17 cellular contexts compared by ENCODE assay signal in the genomic region with DNA sequence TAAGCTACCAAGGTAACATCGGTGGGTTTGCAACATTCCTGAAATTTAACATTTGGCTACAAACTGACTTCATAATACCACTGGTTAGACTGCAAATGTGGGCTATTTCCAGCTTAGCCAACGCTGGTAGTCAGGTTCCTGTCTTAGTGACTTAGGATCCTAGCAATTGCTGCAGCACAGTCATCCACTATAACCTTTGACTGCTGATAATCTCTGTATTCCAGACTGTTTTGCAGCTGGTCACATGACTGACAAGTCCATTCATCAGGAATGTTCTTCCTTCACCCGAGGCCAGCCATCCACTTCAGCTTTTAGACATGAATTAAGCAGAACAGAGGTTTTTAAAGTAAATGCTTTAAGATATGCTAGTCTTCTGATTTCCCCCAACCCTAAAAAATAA.
DNase-seq lines count a peak whose midpoint lies in the region; ATAC-seq and TF ChIP-seq lines count a peak whose summit lies in the region.
"Had no signal": no experiment of that assay in that cellular context is flagged by ENCODE, and none has a peak within 500 bp of the region (broad histone marks: within the 10 kb centered on the region; RNA-seq: fewer than 3 reads in every experiment).

No MANE protein-coding gene starts in this region.

- H3F3A ChIP-seq in SK-N-SH (replicated peaks; ENCODE audit: insufficient read depth): no peaks in the 10 kb centered on the region

- no peak overlapping the region for H3K27ac Mint-ChIP-seq in stimulated activated naive CD8-positive, alpha-beta T cell treated with anti-CD3 and anti-CD28 coated beads, Interleukin-15, amount 100 ng/mL, for 72 hours
- H3K27ac Mint-ChIP-seq: activated CD4-positive, alpha-beta T cell treated with anti-CD3 and anti-CD28 coated beads, Interleukin-2, amount 10 ng/mL, durations not matched to agents 24 days and 14 days; activated T-cell treated with anti-CD3 and anti-CD28 coated beads, Interleukin-2, amount 50 U/mL, for 72 hours; CD4-positive, CD25-positive, alpha-beta regulatory T cell had no signal

- peaks cover 0 to 7% of the 10 kb centered on the region in 2 donors for H3K9me3 Mint-ChIP-seq in stimulated activated naive CD8-positive, alpha-beta T cell treated with anti-CD3 and anti-CD28 coated beads, Interleukin-15, amount 100 ng/mL, for 72 hours

- H3K4me2 ChIP-seq in SK-N-SH (no peak overlapping the region), OCI-LY7 (ENCODE audit: low read length) (no peak overlapping the region)

- no peaks in the 10 kb centered on the region for H3K79me2 ChIP-seq in SK-N-SH (ENCODE audit: insufficient read depth)
- no peaks in the 10 kb centered on the region for H3K79me2 ChIP-seq in OCI-LY7 (ENCODE audit: insufficient read depth, low read depth, low read length)

- H3K4me3 ChIP-seq in SK-N-SH (ENCODE audit: low read depth in 2 of 2, low read length in 1 of 2) (no peak overlapping the region), fibroblast of mammary gland (ENCODE audit: control insufficient read depth, low read depth, low read length) (no peak overlapping the region), mesodermal cell (ENCODE audit: extremely low read depth, insufficient read depth, low read length, poor library complexity, severe bottlenecking) (no peak overlapping the region), tibial artery (no peak overlapping the region), OCI-LY7 (ENCODE audit: low read depth, low read length, poor library complexity, severe bottlenecking) (no peak overlapping the region)

- H3K4me1 ChIP-seq in SK-N-SH (ENCODE audit: control insufficient read depth in 1 of 2, insufficient read depth in 2 of 2, low read depth in 1 of 2, low read length in 1 of 2) (no peaks in the 10 kb centered on the region; a peak in 2 of 4 replicates), mesodermal cell (ENCODE audit: control insufficient read depth, insufficient read depth, low read length, poor library complexity, severe bottlenecking) (peaks cover 18% of the 10 kb centered on the region), tibial artery (peaks cover 0 to 36% (median 7%) of the 10 kb centered on the region in 4 donors), OCI-LY7 (ENCODE audit: insufficient read depth, low read length, poor library complexity, severe bottlenecking) (no peaks in the 10 kb centered on the region)

- no peaks in the 10 kb centered on the region for H3K27me3 Mint-ChIP-seq in stimulated activated naive CD8-positive, alpha-beta T cell treated with anti-CD3 and anti-CD28 coated beads, Interleukin-15, amount 100 ng/mL, for 72 hours
- H3K27me3 Mint-ChIP-seq: activated CD4-positive, alpha-beta T cell treated with anti-CD3 and anti-CD28 coated beads, Interleukin-2, amount 10 ng/mL, durations not matched to agents 24 days and 14 days; CD4-positive, CD25-positive, alpha-beta regulatory T cell had no signal

- H3K9ac ChIP-seq in SK-N-SH: no peak overlapping the region

- intact Hi-C loops in tibial artery (cut with DNase I; ENCODE audit: low total_unique reads) (no loop called here), OCI-LY7 (cut with micrococcal nuclease; ENCODE audit: unreplicated experiment) (no loop called here)

- no peak for TF ChIP-seq EP300 in SK-N-SH (IDR thresholded peaks at IDR 0.05; ENCODE audit: borderline replicate concordance in 1 of 2, low read depth in 1 of 2, low read length in 1 of 2)

- H3K27ac ChIP-seq in SK-N-SH (ENCODE audit: low read depth in 2 of 2, low read length in 1 of 2) (no peak overlapping the region), mesodermal cell (ENCODE audit: low read depth, low read length, severe bottlenecking) (peak overlapping the region; percentile 94), tibial artery (peak overlapping the region; percentile 60 to 67), OCI-LY7 (ENCODE audit: low read depth, low read length, poor library complexity, severe bottlenecking) (no peak overlapping the region)
- H3K27ac ChIP-seq: 22Rv1 had no signal

- no peak for TF ChIP-seq CTCF in SK-N-SH (IDR thresholded peaks at IDR 0.05)
- no peak for TF ChIP-seq CTCF in fibroblast of mammary gland (conservative IDR thresholded peaks at IDR 0.05; ENCODE audit: control insufficient read depth, insufficient read depth, low read depth, low read length)
- TF ChIP-seq CTCF in tibial artery (IDR thresholded peaks at IDR 0.05): no peak
- no peak for TF ChIP-seq CTCF in OCI-LY7 (conservative IDR thresholded peaks at IDR 0.05; ENCODE audit: low read length)

- H2AFZ ChIP-seq in SK-N-SH (ENCODE audit: low read depth) (no peak overlapping the region), OCI-LY7 (ENCODE audit: low read length) (no peak overlapping the region)

- no peak for TF ChIP-seq RAD21 in SK-N-SH (IDR thresholded peaks at IDR 0.05; ENCODE audit: low read length)

- POLR2A ChIA-PET in SK-N-SH (lab: Yijun Ruan, JAX): no interaction called here
- POLR2A ChIA-PET in OCI-LY7 (lab: Charles Lee): interaction anchor here (1.0 kb wide), 1 partner anchor 11 kb away, joined by 3 read pairs; no protein-coding TSS in a partner anchor

- BruUV-seq in OCI-LY7 (replicated peaks; lab: Mats Ljungman, UMichigan): no TSS peak

- no peaks in the 10 kb centered on the region for H3K4me1 Mint-ChIP-seq in stimulated activated naive CD8-positive, alpha-beta T cell treated with anti-CD3 and anti-CD28 coated beads, Interleukin-15, amount 100 ng/mL, for 72 hours
- H3K4me1 Mint-ChIP-seq: activated CD4-positive, alpha-beta T cell treated with anti-CD3 and anti-CD28 coated beads, Interleukin-2, amount 10 ng/mL, durations not matched to agents 24 days and 14 days; CD4-positive, CD25-positive, alpha-beta regulatory T cell had no signal

- H3K27me3 ChIP-seq in SK-N-SH (ENCODE audit: insufficient read depth) (no peaks in the 10 kb centered on the region), tibial artery (no peaks in the 10 kb centered on the region)

- ATAC-seq in SK-N-SH treated with all-trans-retinoic acid at 6 μM for 48 hours: no peak
- no peak for ATAC-seq in GM21526 (IDR thresholded peaks at IDR 0.05; ENCODE audit: low FRiP score, unreplicated experiment)
- no peak for ATAC-seq in stimulated activated naive CD8-positive, alpha-beta T cell treated with anti-CD3 and anti-CD28 coated beads, Interleukin-15, amount 100 ng/mL, for 72 hours
- ATAC-seq: activated T-cell treated with anti-CD3 and anti-CD28 coated beads, Interleukin-2, amount 50 U/mL, for 72 hours had no signal

- WGBS in SK-N-SH (ENCODE audit: low lambda C conversion rate): 57% methylated on average over 2 of the region's 3 CpGs
- 87 to 90% methylated on average over 2 of the region's 3 CpGs for WGBS in mesodermal cell (ENCODE audit: insufficient coverage in 2 of 2), 2 experiments

- H3K9me2 ChIP-seq in SK-N-SH: no peaks in the 10 kb centered on the region
- no peaks in the 10 kb centered on the region for H3K9me2 ChIP-seq in OCI-LY7 (ENCODE audit: insufficient read depth, low read length)

- DNase-seq in SK-N-SH: no peak
- DNase-seq in fibroblast of mammary gland (ENCODE audit: low read depth): peak; percentile 52
- no peak for DNase-seq in tibial artery
- no peak for DNase-seq in OCI-LY7 (ENCODE audit: low spot score)
- no peak for DNase-seq in stimulated activated naive CD8-positive, alpha-beta T cell treated with anti-CD3 and anti-CD28 coated beads, Interleukin-15, amount 100 ng/mL, for 72 hours
- DNase-seq: activated CD4-positive, alpha-beta T cell treated with anti-CD3 and anti-CD28 coated beads, Interleukin-2, amount 10 ng/mL, durations not matched to agents 24 days and 14 days; activated T-cell treated with anti-CD3 and anti-CD28 coated beads, Interleukin-2, amount 50 U/mL, for 72 hours; amniotic stem cell; CD4-positive, CD25-positive, alpha-beta regulatory T cell; NCI-H187 treated with DMSO at 0.1 percent for 48 hours; NCI-H774; stimulated activated CD4-positive, alpha-beta T cell treated with anti-CD3 and anti-CD28 coated beads, Interleukin-4, amount 100 ng/mL, for 1 hour; T-helper 9 cell had no signal

- H3K9me3 ChIP-seq in SK-N-SH: no peaks in the 10 kb centered on the region
- no peaks in the 10 kb centered on the region for H3K9me3 ChIP-seq in mesodermal cell (ENCODE audit: control insufficient read depth, low read length)
- H3K9me3 ChIP-seq in tibial artery: no peaks in the 10 kb centered on the region
- no peaks in the 10 kb centered on the region for H3K9me3 ChIP-seq in OCI-LY7 (ENCODE audit: low read length)

- H3K36me3 ChIP-seq in SK-N-SH (replicated peaks in 1 of 2; ENCODE audit: control insufficient read depth in 1 of 2, insufficient read depth in 2 of 2, low read length in 1 of 2) (no peaks in the 10 kb centered on the region), mesodermal cell (ENCODE audit: control insufficient read depth, insufficient read depth, low read length) (no peaks in the 10 kb centered on the region), tibial artery (no peaks in the 10 kb centered on the region), OCI-LY7 (ENCODE audit: insufficient read depth, low read length) (no peaks in the 10 kb centered on the region)

- no peaks in the 10 kb centered on the region for H4K20me1 ChIP-seq in SK-N-SH (ENCODE audit: insufficient read depth)
- no peaks in the 10 kb centered on the region for H4K20me1 ChIP-seq in OCI-LY7 (ENCODE audit: insufficient read depth, low read length)

- CTCF ChIA-PET in SK-N-SH (lab: Yijun Ruan, JAX) (interaction anchor here (1.1 to 1.9 kb wide), 2 partner anchors 9 to 671 kb away, joined by 3 to 5 read pairs; no protein-coding TSS in a partner anchor), OCI-LY7 (lab: Charles Lee; ENCODE audit: unreplicated experiment) (no interaction called here)

- no peak overlapping the region for H3K4me3 Mint-ChIP-seq in stimulated activated naive CD8-positive, alpha-beta T cell treated with anti-CD3 and anti-CD28 coated beads, Interleukin-15, amount 100 ng/mL, for 72 hours
- H3K4me3 Mint-ChIP-seq: activated CD4-positive, alpha-beta T cell treated with anti-CD3 and anti-CD28 coated beads, Interleukin-2, amount 10 ng/mL, durations not matched to agents 24 days and 14 days; activated T-cell treated with anti-CD3 and anti-CD28 coated beads, Interleukin-2, amount 50 U/mL, for 72 hours; CD4-positive, CD25-positive, alpha-beta regulatory T cell had no signal

TF ChIP-seq in SK-N-SH, 30 proteins besides CTCF, POLR2A, EP300 and RAD21 (continues in another document):
- TF ChIP-seq FOXJ3 (CRISPR knock-in tag; IDR thresholded peaks at IDR 0.05): no peak

TF ChIP-seq in SK-N-SH treated with all-trans-retinoic acid at 6 μM for 48 hours, 23 proteins besides CTCF, POLR2A, EP300 and RAD21:
- TF ChIP-seq ARNTL (CRISPR knock-in tag; IDR thresholded peaks at IDR 0.05; ENCODE audit: borderline replicate concordance, low read depth): no peak
- no peak for TF ChIP-seq OSR1 (CRISPR knock-in tag; IDR thresholded peaks at IDR 0.05)
- no peak for TF ChIP-seq ZC3H10 (CRISPR knock-in tag; IDR thresholded peaks at IDR 0.05)
- no peak for TF ChIP-seq ISL1 (CRISPR knock-in tag; IDR thresholded peaks at IDR 0.05)

Comparison
In these comparisons a context has a peak if more than half of its experiments do, and no peak if none do; other contexts are left out.
1. H3K27ac ChIP-seq: peak in mesodermal cell (single experiment) and tibial artery (2 of 2); none in SK-N-SH (0 of 2) and OCI-LY7 (single experiment).